In genomic region chr2:51237626-51238271, GRCh38 we compare ENCODE assay signal across 23 cellular contexts.
DNase-seq lines count a peak whose midpoint lies in the region; ATAC-seq, FAIRE-seq and TF ChIP-seq lines count a peak whose summit lies in the region.
"Had no signal": no experiment of that assay in that cellular context is flagged by ENCODE, and none has a peak within 500 bp of the region (broad histone marks: within the 10 kb centered on the region; RNA-seq: fewer than 3 reads in every experiment).

No MANE protein-coding gene starts in this region.

- TF ChIP-seq CTCF in liver (IDR thresholded peaks at IDR 0.05; ENCODE audit: low read depth, low read length, missing input control) (no peak), HepG2 (CRISPR knock-in tag; IDR thresholded peaks at IDR 0.05) (no peak)

- no peaks in the 10 kb centered on the region for H4K20me1 ChIP-seq in HepG2 (ENCODE audit: insufficient read depth, low read length)
- H4K20me1 ChIP-seq: BLaER1 treated with 17β-estradiol and CSF1 and Interleukin-3, amounts not matched to agents 10 nM and 100 nM had no signal

- BruUV-seq in HepG2 (replicated peaks; lab: Mats Ljungman, UMichigan): no TSS peak

- H3K27ac ChIP-seq in liver (ENCODE audit: low read depth in 1 of 2, low read length in 2 of 2): no peak overlapping the region
- no peak overlapping the region for H3K27ac ChIP-seq in HepG2 (ENCODE audit: extremely low read length, insufficient read depth, low read length)
- no peak overlapping the region for H3K27ac ChIP-seq in small intestine (ENCODE audit: low read depth in 1 of 2, low read length in 1 of 2)
- H3K27ac ChIP-seq: 22Rv1; A549; BLaER1 treated with 17β-estradiol and CSF1 and Interleukin-3, amounts not matched to agents 10 nM and 100 nM; C4-2B had no signal

- in situ Hi-C loops in HepG2 (cut with HindIII; ENCODE audit: extremely low pct_ligation_motif_present, low pct_unique_long_range_greater_than_20kb): no loop called here

- TF ChIP-seq POLR2A in HepG2 (IDR thresholded peaks at IDR 0.05; ENCODE audit: insufficient read depth in 1 of 2, low read depth in 2 of 2, low read length in 2 of 2): no peak

- peak in 1 of 2 donors; percentile 40 for TF ChIP-seq RAD21 in liver (IDR thresholded peaks at IDR 0.05)
- TF ChIP-seq RAD21 in HepG2 (CRISPR knock-in tag; IDR thresholded peaks at IDR 0.05): no peak

- POLR2A ChIA-PET in HepG2 (lab: Yijun Ruan, JAX): no interaction called here

- ATAC-seq in HepG2 (no peak), left lobe of liver (peak; percentile 93), GM21528 (IDR thresholded peaks at IDR 0.05; ENCODE audit: low FRiP score, unreplicated experiment) (no peak)
- ATAC-seq: A549; CD8-positive, alpha-beta T cell; GM12878 had no signal

- H3K9me3 ChIP-seq in liver (ENCODE audit: control insufficient read depth in 4 of 4, low read length in 3 of 4): peaks cover 0 to 2% (median 0%) of the 10 kb centered on the region in 4 donors
- peaks cover 69% of the 10 kb centered on the region for H3K9me3 ChIP-seq in HepG2 (ENCODE audit: low read length)
- no peaks in the 10 kb centered on the region for H3K9me3 ChIP-seq in small intestine (ENCODE audit: control insufficient read depth, low read depth)

- DNase-seq in HepG2 (ENCODE audit: low spot score): no peak
- peak; percentile 46 for DNase-seq in left lobe of liver (ENCODE audit: low spot score)
- peak; percentile 1 for DNase-seq in small intestine
- no peak for DNase-seq in retina
- DNase-seq: AML-193; CD4-positive, alpha-beta T cell; CD8-positive, alpha-beta T cell; DMS 273 treated with DMSO at 0.1 percent for 48 hours; DMS153; DMS53; DMS79; DND-41; EL; GDM1 had no signal

- H3K4me1 ChIP-seq in liver (ENCODE audit: control insufficient read depth in 4 of 4, insufficient read depth in 4 of 4, low read length in 3 of 4): peaks cover 0 to 6% (median 1%) of the 10 kb centered on the region in 4 donors
- H3K4me1 ChIP-seq in HepG2 (ENCODE audit: insufficient read depth, low read length): no peaks in the 10 kb centered on the region
- H3K4me1 ChIP-seq in small intestine (ENCODE audit: control insufficient read depth in 2 of 2, insufficient read depth in 1 of 2, low read depth in 1 of 2, low read length in 1 of 2): no peaks in the 10 kb centered on the region
- H3K4me1 ChIP-seq: A549; BLaER1 treated with 17β-estradiol and CSF1 and Interleukin-3, amounts not matched to agents 10 nM and 100 nM had no signal

- H3K27me3 ChIP-seq in liver (ENCODE audit: control insufficient read depth in 4 of 4, insufficient read depth in 4 of 4, low read length in 3 of 4) (no peaks in the 10 kb centered on the region), HepG2 (ENCODE audit: control insufficient read depth in 1 of 2, insufficient read depth in 2 of 2, low read length in 2 of 2) (no peaks in the 10 kb centered on the region), small intestine (ENCODE audit: control insufficient read depth in 2 of 2, insufficient read depth in 2 of 2, low read length in 2 of 2) (no peaks in the 10 kb centered on the region)
- H3K27me3 ChIP-seq: BLaER1 treated with 17β-estradiol and CSF1 and Interleukin-3, amounts not matched to agents 10 nM and 100 nM had no signal

- TF ChIP-seq EP300 in HepG2 (IDR thresholded peaks at IDR 0.05; ENCODE audit: low read depth in 2 of 2, low read length in 2 of 2) (no peak), HepG2 (CRISPR knock-in tag; IDR thresholded peaks at IDR 0.05; ENCODE audit: borderline replicate concordance) (no peak)

- FAIRE-seq in HepG2 (lab: Jason Lieb, UNC) (no peak), small intestine (lab: Jason Lieb, UNC) (no peak)
- FAIRE-seq: A549, GM12878, GM12892, GM18507 had no signal

- H3K9ac ChIP-seq in liver (ENCODE audit: low read depth in 1 of 2, low read length in 2 of 2): no peak overlapping the region
- H3K9ac ChIP-seq in HepG2 (ENCODE audit: insufficient read depth, low read depth, low read length): no peak overlapping the region
- H3K9ac ChIP-seq: BLaER1 treated with 17β-estradiol and CSF1 and Interleukin-3, amounts not matched to agents 10 nM and 100 nM had no signal

- no peak overlapping the region for H3K4me3 ChIP-seq in liver (ENCODE audit: low read depth in 1 of 3, low read length in 3 of 3)
- no peak overlapping the region for H3K4me3 ChIP-seq in HepG2 (replicated peaks in 1 of 3; ENCODE audit: insufficient read depth in 1 of 3, low read depth in 2 of 3, low read length in 3 of 3)
- H3K4me3 ChIP-seq in small intestine (ENCODE audit: low read depth in 1 of 2, low read length in 2 of 2): no peak overlapping the region
- H3K4me3 ChIP-seq: A549; BLaER1 treated with 17β-estradiol and CSF1 and Interleukin-3, amounts not matched to agents 10 nM and 100 nM; GM12878 had no signal

- no peak overlapping the region for H2AFZ ChIP-seq in HepG2 (ENCODE audit: low read length)

- CTCF ChIA-PET in HepG2 (lab: Yijun Ruan, JAX; ENCODE audit: low intra/inter-chr PET ratio, low total read pairs): no interaction called here

- intact Hi-C loops in HepG2 (cut with micrococcal nuclease; ENCODE audit: unreplicated experiment): no loop called here

- no peak overlapping the region for H3K4me2 ChIP-seq in HepG2 (ENCODE audit: low read depth, low read length)
- H3K4me2 ChIP-seq: A549; BLaER1 treated with 17β-estradiol and CSF1 and Interleukin-3, amounts not matched to agents 10 nM and 100 nM had no signal

- no peaks in the 10 kb centered on the region for H3K36me3 ChIP-seq in liver (ENCODE audit: control insufficient read depth in 4 of 4, insufficient read depth in 3 of 4, low read depth in 1 of 4, low read length in 3 of 4)
- no peaks in the 10 kb centered on the region for H3K36me3 ChIP-seq in HepG2 (replicated peaks in 1 of 2; ENCODE audit: control insufficient read depth in 1 of 2, insufficient read depth in 2 of 2, low read length in 2 of 2)
- no peaks in the 10 kb centered on the region for H3K36me3 ChIP-seq in small intestine (ENCODE audit: control insufficient read depth in 2 of 2, insufficient read depth in 2 of 2, low read length in 2 of 2)
- H3K36me3 ChIP-seq: BLaER1 treated with 17β-estradiol and CSF1 and Interleukin-3, amounts not matched to agents 10 nM and 100 nM had no signal

- no peaks in the 10 kb centered on the region for H3K79me2 ChIP-seq in HepG2 (ENCODE audit: insufficient read depth, low read length)

TF ChIP-seq in liver, 16 proteins besides CTCF, POLR2A, EP300 and RAD21 (continues in another document):
- TF ChIP-seq FOXA2 (IDR thresholded peaks at IDR 0.05) (no peak), GABPA (IDR thresholded peaks at IDR 0.05 in 1 of 2, conservative IDR thresholded peaks at IDR 0.05 in 1 of 2) (no peak), HNF4G (IDR thresholded peaks at IDR 0.05) (peak; percentile 58), HNF4A (conservative IDR thresholded peaks at IDR 0.05) (peak; percentile 88 to 89), TAF1 (conservative IDR thresholded peaks at IDR 0.05) (no peak), SP1 (IDR thresholded peaks at IDR 0.05) (peak; percentile 76), JUND (IDR thresholded peaks at IDR 0.05) (peak in 1 of 2 donors; percentile 36), EGR1 (IDR thresholded peaks at IDR 0.05; ENCODE audit: low read depth in 2 of 2) (no peak), FOXA1 (IDR thresholded peaks at IDR 0.05) (no peak), YY1 (IDR thresholded peaks at IDR 0.05) (peak; percentile 43)

TF ChIP-seq in HepG2, 621 proteins besides CTCF, POLR2A, EP300 and RAD21 (continues in another document):
- TF ChIP-seq MBNL3 (CRISPR knock-in tag; conservative IDR thresholded peaks at IDR 0.05): no peak
- TF ChIP-seq PHF20 (CRISPR knock-in tag; IDR thresholded peaks at IDR 0.05): no peak
- TF ChIP-seq ZFP41 (CRISPR knock-in tag; IDR thresholded peaks at IDR 0.05; ENCODE audit: borderline replicate concordance): no peak
- TF ChIP-seq NR1H2 (CRISPR knock-in tag; IDR thresholded peaks at IDR 0.05; ENCODE audit: borderline replicate concordance, low read depth): no peak
- TF ChIP-seq YEATS2 (CRISPR knock-in tag; IDR thresholded peaks at IDR 0.05; ENCODE audit: borderline replicate concordance): no peak
- TF ChIP-seq AGO2 (optimal IDR thresholded peaks at IDR 0.05; ENCODE audit: low read depth, low read length): no peak
- no peak for TF ChIP-seq HNRNPLL (IDR thresholded peaks at IDR 0.05; ENCODE audit: low read depth, low read length, poor library complexity, severe bottlenecking)
- TF ChIP-seq LCORL (IDR thresholded peaks at IDR 0.05): no peak
- TF ChIP-seq LCORL (CRISPR knock-in tag; IDR thresholded peaks at IDR 0.05): no peak
- TF ChIP-seq ESRRA (CRISPR knock-in tag; IDR thresholded peaks at IDR 0.05; ENCODE audit: low read depth): no peak
- no peak for TF ChIP-seq ZNF282 (IDR thresholded peaks at IDR 0.05; ENCODE audit: partially characterized antibody)
- TF ChIP-seq HDAC6 (IDR thresholded peaks at IDR 0.05; ENCODE audit: low read depth, low read length): no peak
- no peak for TF ChIP-seq TFDP1 (CRISPR knock-in tag; IDR thresholded peaks at IDR 0.05; ENCODE audit: borderline replicate concordance)
- no peak for TF ChIP-seq KDM2A (CRISPR knock-in tag; IDR thresholded peaks at IDR 0.05; ENCODE audit: borderline replicate concordance, low read depth)
- TF ChIP-seq SNAPC5 (CRISPR knock-in tag; IDR thresholded peaks at IDR 0.05; ENCODE audit: borderline replicate concordance): no peak
- no peak for TF ChIP-seq NFKBIZ (CRISPR knock-in tag; IDR thresholded peaks at IDR 0.05)

Comparison
In these comparisons a context has a peak if more than half of its experiments do, and no peak if none do; other contexts are left out.
1. DNase-seq: peak in left lobe of liver (single experiment) and small intestine (single experiment); none in HepG2 (single experiment) and retina (single experiment).